In genomic region chr17:28551421-28552186, GRCh38 we compare ENCODE assay signal across 8 cellular contexts. TPM values are rescaled to one million over a fixed set of nuclear protein-coding genes. Genes with fewer than 3 reads are reported as not detected.
DNase-seq lines count a peak whose midpoint lies in the region; ATAC-seq and TF ChIP-seq lines count a peak whose summit lies in the region.

No MANE protein-coding gene starts in this region.

- TF ChIP-seq CTCF in BE2C (IDR thresholded peaks at IDR 0.05; ENCODE audit: low read depth, low read length) (no peak), HL-60 (IDR thresholded peaks at IDR 0.05; ENCODE audit: insufficient read depth, low read length) (no peak), stomach (IDR thresholded peaks at IDR 0.05) (no peak)

- H3K4me3 Mint-ChIP-seq in activated naive CD8-positive, alpha-beta T cell treated with anti-CD3 and anti-CD28 coated beads, Interleukin-2, amount 50 U/mL, for 24 hours = peak overlapping the region; percentile 86

- peaks cover 29% of the 10 kb centered on the region for H3K36me3 Mint-ChIP-seq in activated naive CD8-positive, alpha-beta T cell treated with anti-CD3 and anti-CD28 coated beads, Interleukin-2, amount 50 U/mL, for 24 hours (ENCODE audit: low read depth)

- peak overlapping the region; percentile 25 for H3K27ac Mint-ChIP-seq in activated naive CD8-positive, alpha-beta T cell treated with anti-CD3 and anti-CD28 coated beads, Interleukin-2, amount 50 U/mL, for 24 hours

- peak overlapping the region; percentile 70; the same call in 1 of the 2 replicates for H3K9ac ChIP-seq in iPS-20b (ENCODE audit: low read depth, low read length)

- H3K9me3 ChIP-seq in BE2C = no peaks in the 10 kb centered on the region
- no peaks in the 10 kb centered on the region for H3K9me3 ChIP-seq in iPS-20b (ENCODE audit: insufficient read depth, low read depth, low read length)
- no peaks in the 10 kb centered on the region for H3K9me3 ChIP-seq in stomach

- H3K27ac ChIP-seq in HL-60 (replicated peaks) = no peak overlapping the region
- no peak overlapping the region for H3K27ac ChIP-seq in iPS-20b (ENCODE audit: low read length)
- peak overlapping the region in 4 of 5 donors; percentile 57 to 77 (median 74) for H3K27ac ChIP-seq in stomach

- intact Hi-C loops in stomach (cut with DNase I; ENCODE audit: low total_unique reads) = no loop called here

- H3K4me3 ChIP-seq in BE2C (ENCODE audit: low read depth, low read length) (peak overlapping the region; percentile 63), HL-60 (replicated peaks; ENCODE audit: insufficient read depth, low read length) (peak overlapping the region; percentile 62), iPS-20b (ENCODE audit: low read length) (peak overlapping the region; percentile 80), stomach (peak overlapping the region; percentile 63 to 93 (median 69))

- H3K27me3 ChIP-seq in BE2C (no peaks in the 10 kb centered on the region), HL-60 (ENCODE audit: insufficient read depth, poor library complexity, severe bottlenecking) (no peaks in the 10 kb centered on the region), iPS-20b (ENCODE audit: insufficient read depth, low read length) (peaks cover 6% of the 10 kb centered on the region; the same call in 1 of the 2 replicates), stomach (no peaks in the 10 kb centered on the region)

- TF ChIP-seq EP300 in stomach (IDR thresholded peaks at IDR 0.05) = no peak

- H3K27me3 Mint-ChIP-seq in activated naive CD8-positive, alpha-beta T cell treated with anti-CD3 and anti-CD28 coated beads, Interleukin-2, amount 50 U/mL, for 24 hours = no peaks in the 10 kb centered on the region

- DNase-seq in BE2C = no peak
- DNase-seq in HL-60 (ENCODE audit: low read depth in 1 of 2, low spot score in 1 of 2) = no peak
- DNase-seq in activated naive CD8-positive, alpha-beta T cell treated with anti-CD3 and anti-CD28 coated beads, Interleukin-2, amount 50 U/mL, for 24 hours = no peak
- no peak for DNase-seq in stomach

- H3K9me3 Mint-ChIP-seq in activated naive CD8-positive, alpha-beta T cell treated with anti-CD3 and anti-CD28 coated beads, Interleukin-2, amount 50 U/mL, for 24 hours = no peaks in the 10 kb centered on the region

- no peaks in the 10 kb centered on the region for H3K4me1 ChIP-seq in BE2C
- H3K4me1 ChIP-seq in iPS-20b (ENCODE audit: insufficient read depth, low read length) = peaks cover 7% of the 10 kb centered on the region; the same call in 1 of the 2 replicates
- H3K4me1 ChIP-seq in stomach = peaks cover 10 to 54% (median 45%) of the 10 kb centered on the region in 4 donors

- ATAC-seq in activated naive CD8-positive, alpha-beta T cell treated with anti-CD3 and anti-CD28 coated beads, Interleukin-2, amount 50 U/mL, for 24 hours = no peak
- ATAC-seq in GM18870 (IDR thresholded peaks at IDR 0.05; ENCODE audit: unreplicated experiment) (no peak), HG03045 (IDR thresholded peaks at IDR 0.05; ENCODE audit: unreplicated experiment) (no peak), HG02938 (IDR thresholded peaks at IDR 0.05; ENCODE audit: unreplicated experiment) (no peak)

- 12 to 18% (median 14%) methylated on average over 10 to 11 of the region's 11 CpGs for WGBS in stomach, 5 donors

- peaks cover 1% of the 10 kb centered on the region for H3K36me3 ChIP-seq in BE2C
- H3K36me3 ChIP-seq in iPS-20b (ENCODE audit: insufficient read depth, low read depth, low read length) = peaks cover 44% of the 10 kb centered on the region
- peaks cover 32 to 46% (median 44%) of the 10 kb centered on the region in 4 donors for H3K36me3 ChIP-seq in stomach

- H3K4me1 Mint-ChIP-seq in activated naive CD8-positive, alpha-beta T cell treated with anti-CD3 and anti-CD28 coated beads, Interleukin-2, amount 50 U/mL, for 24 hours = peaks cover 54% of the 10 kb centered on the region

- no peak for TF ChIP-seq POLR2A in stomach (IDR thresholded peaks at IDR 0.05)

RNA-seq across cellular contexts. Expression of gene UNC119, which starts 0.8 kb away (rescaled TPM):
- polyA plus RNA-seq in BE2C (2012; ENCODE audit: insufficient read depth, insufficient read length, low read depth) = 22.6 TPM
- total RNA-seq in stomach = 10 to 100 TPM; 13.6 to 30.9 (median 17.0) TPM
- polyA plus RNA-seq in stomach = 10 to 100 TPM; 16.5 to 27.1 (median 19.9) TPM

RNA-seq across cellular contexts. Expression of gene PIGS, which starts 19.7 kb away (rescaled TPM):
- 73.0 TPM for polyA plus RNA-seq in BE2C (2012; ENCODE audit: insufficient read depth, insufficient read length, low read depth)
- total RNA-seq in stomach = 100 to 1,000 TPM in 1 of 5 donors, 10 to 100 TPM in 4; 14.7 to 105 (median 33.3) TPM
- polyA plus RNA-seq in stomach = 10 to 100 TPM; 19.2 to 25.7 (median 19.8) TPM

RNA-seq across cellular contexts. Expression of gene ALDOC, which starts 25.1 kb away (rescaled TPM):
- 30.9 TPM for polyA plus RNA-seq in BE2C (2012; ENCODE audit: insufficient read depth, insufficient read length, low read depth)
- 10 to 100 TPM in 2 of 5 donors, 1 to 10 TPM in 2, under 1 TPM in 1; 0.89 to 21.1 (median 9.1) TPM for total RNA-seq in stomach
- 10 to 100 TPM in 2 of 3 donors, 1 to 10 TPM in 1; 8.7 to 54.8 (median 17.1) TPM for polyA plus RNA-seq in stomach

RNA-seq across cellular contexts. Expression of gene FOXN1, which starts 45.5 kb away (rescaled TPM):
- not detected for polyA plus RNA-seq in BE2C (2012; ENCODE audit: insufficient read depth, insufficient read length, low read depth)
- 1 to 10 TPM in 1 of 5 donors, under 1 TPM in 1, not detected in 3; 0.43 to 9.3 TPM for total RNA-seq in stomach
- 1 to 10 TPM in 1 of 3 donors, not detected in 2; 2.4 TPM for polyA plus RNA-seq in stomach

RNA-seq across cellular contexts. Expression of gene SPAG5, which starts 47.2 kb away (rescaled TPM):
- polyA plus RNA-seq in BE2C (2012; ENCODE audit: insufficient read depth, insufficient read length, low read depth) = 16.4 TPM
- 10 to 100 TPM in 2 of 5 donors, 1 to 10 TPM in 3; 1.2 to 48.7 (median 9.9) TPM for total RNA-seq in stomach
- 10 to 100 TPM in 1 of 3 donors, 1 to 10 TPM in 2; 4.4 to 16.4 (median 6.6) TPM for polyA plus RNA-seq in stomach

Comparison
In these comparisons a context has a peak if more than half of its experiments do, and no peak if none do; other contexts are left out.
1. H3K27ac ChIP-seq: peak in stomach (4 of 5); none in HL-60 (single experiment) and iPS-20b (single experiment).
2. Peak in every context shown above with its lines, with median percentiles within 50 percentile points of each other: H3K4me3 ChIP-seq.